8 cellular contexts compared by ENCODE assay signal in genomic region chr7:155804897-155805825, GRCh38. TPM values are rescaled to one million over a fixed set of nuclear protein-coding genes. Genes with fewer than 3 reads are reported as not detected.
DNase-seq lines count a peak whose midpoint lies in the region; ATAC-seq, FAIRE-seq and TF ChIP-seq lines count a peak whose summit lies in the region.

No MANE protein-coding gene starts in this region.

- no peaks in the 10 kb centered on the region for H3K79me2 ChIP-seq in endothelial cell of umbilical vein (ENCODE audit: control insufficient read depth, insufficient read depth, low read length)

- peak; percentile 72 for FAIRE-seq in endothelial cell of umbilical vein (lab: Jason Lieb, UNC)

- H3K4me2 ChIP-seq in endothelial cell of umbilical vein (ENCODE audit: insufficient read depth, low read length): peak overlapping the region; percentile 79

- BruUV-seq in endothelial cell of umbilical vein (replicated peaks; lab: Mats Ljungman, UMichigan): no TSS peak

- H3K4me1 ChIP-seq in endothelial cell of umbilical vein (ENCODE audit: control insufficient read depth, extremely low read depth, insufficient read depth, low read length) (peaks cover 29% of the 10 kb centered on the region), stomach (peaks cover 60 to 76% (median 71%) of the 10 kb centered on the region in 4 donors)

- H3K27me3 ChIP-seq in endothelial cell of umbilical vein (ENCODE audit: control insufficient read depth in 2 of 2, insufficient read depth in 2 of 2, low read length in 2 of 2) (peaks cover 14 to 58% of the 10 kb centered on the region in 2 experiments), stomach (peaks cover 33 to 100% (median 75%) of the 10 kb centered on the region in 3 donors)

- ATAC-seq in GM21825 (IDR thresholded peaks at IDR 0.05; ENCODE audit: unreplicated experiment) (peak; percentile 42), naive B cell (ENCODE audit: low read depth in 2 of 2) (peak; percentile 64 to 74), HG03342 (IDR thresholded peaks at IDR 0.05; ENCODE audit: unreplicated experiment) (no peak)

- TF ChIP-seq POLR2A in endothelial cell of umbilical vein (IDR thresholded peaks at IDR 0.05; ENCODE audit: low read depth, low read length) (no peak), stomach (IDR thresholded peaks at IDR 0.05) (no peak)

- H3K9me3 Mint-ChIP-seq in naive B cell: no peaks in the 10 kb centered on the region

- H3K4me3 ChIP-seq in endothelial cell of umbilical vein (replicated peaks in 1 of 3; ENCODE audit: insufficient read depth in 1 of 3, low read depth in 1 of 3, low read length in 3 of 3) (peak overlapping the region; percentile 12 to 56 (median 31)), stomach (peak overlapping the region; percentile 24 to 46 (median 37))

- POLR2A ChIA-PET in endothelial cell of umbilical vein (lab: Charles Lee): no interaction called here

- H3K27ac ChIP-seq in endothelial cell of umbilical vein (ENCODE audit: insufficient read depth, low read depth, low read length): no peak overlapping the region
- H3K27ac ChIP-seq in stomach: peak overlapping the region in 4 of 5 donors; percentile 1 to 74 (median 28)

- H3K9me1 ChIP-seq in endothelial cell of umbilical vein (replicated peaks; ENCODE audit: control insufficient read depth, extremely low read depth, insufficient read depth, low read length): no peaks in the 10 kb centered on the region

- H2AFZ ChIP-seq in endothelial cell of umbilical vein (ENCODE audit: low read depth, low read length): peak overlapping the region; percentile 81

- peak overlapping the region; percentile 58 to 90 (median 86) for H3K4me3 Mint-ChIP-seq in naive B cell

- no peak overlapping the region for H3K27ac Mint-ChIP-seq in naive B cell

- no peaks in the 10 kb centered on the region for H4K20me1 ChIP-seq in endothelial cell of umbilical vein (replicated peaks; ENCODE audit: control insufficient read depth, extremely low read depth, insufficient read depth, low read length)

- TF ChIP-seq EP300 in stomach (IDR thresholded peaks at IDR 0.05): no peak

- peak; percentile 50 to 80 for TF ChIP-seq CTCF in endothelial cell of umbilical vein (IDR thresholded peaks at IDR 0.05; ENCODE audit: extremely low read depth in 1 of 2, insufficient read depth in 1 of 2, low read depth in 1 of 2, low read length in 2 of 2)
- peak in 4 of 7 experiments; percentile 2 to 64 (median 23) for TF ChIP-seq CTCF in stomach (IDR thresholded peaks at IDR 0.05)

- intact Hi-C loops in endothelial cell of umbilical vein (cut with micrococcal nuclease): loop anchor here (1.0 to 10.0 kb wide), 7 partner anchors 82 to 1087 kb away; partner anchors contain the start of genes LMBR1 and RNF32
- intact Hi-C loops in stomach (cut with DNase I; ENCODE audit: low total_unique reads): no loop called here

- H3K9ac ChIP-seq in endothelial cell of umbilical vein (replicated peaks; ENCODE audit: extremely low read depth, insufficient read depth, low read length): no peak overlapping the region

- H3K9me3 ChIP-seq in endothelial cell of umbilical vein (replicated peaks; ENCODE audit: control insufficient read depth, insufficient read depth, low read length) (no peaks in the 10 kb centered on the region), stomach (no peaks in the 10 kb centered on the region)

- H3K36me3 Mint-ChIP-seq in naive B cell: no peaks in the 10 kb centered on the region

- H3K27me3 Mint-ChIP-seq in naive B cell: peaks cover 41 to 56% (median 56%) of the 10 kb centered on the region in 3 donors

- 9 to 39% (median 16%) methylated on average over 40 to 91 of the region's 91 CpGs for WGBS in stomach, 5 donors

- H3K4me1 Mint-ChIP-seq in naive B cell: peaks cover 11 to 36% (median 35%) of the 10 kb centered on the region in 3 donors

- dilution Hi-C loops in endothelial cell of umbilical vein (cut with MboI; ENCODE audit: extremely low pct_ligation_motif_present, low sequenced_read_pairs): no loop called here

- CTCF ChIA-PET in endothelial cell of umbilical vein (lab: Charles Lee): interaction anchor here (1.0 to 1.2 kb wide), 7 partner anchors 10 to 974 kb away, joined by 3 to 4 read pairs (median 3); no protein-coding TSS in a partner anchor

- H3K36me3 ChIP-seq in endothelial cell of umbilical vein (ENCODE audit: control insufficient read depth in 2 of 2, extremely low read depth in 1 of 2, insufficient read depth in 2 of 2, low read length in 2 of 2) (no peaks in the 10 kb centered on the region), stomach (no peaks in the 10 kb centered on the region)

- DNase-seq in D341Med (ENCODE audit: low spot score) (peak; percentile 95), NCI-H1694 treated with DMSO at 0.1 percent for 48 hours (lab: John Stamatoyannopoulos, UW) (peak; percentile 39), endothelial cell of umbilical vein (ENCODE audit: low read depth, low spot score) (peak; percentile 69), naive B cell (peak; percentile 46), stomach (peak; percentile 68)
- peak; percentile 15 for DNase-seq in activated CD8-positive, alpha-beta memory T cell treated with anti-CD3 and anti-CD28 coated beads, Interleukin-2, amount 50 U/mL, for 24 hours (ENCODE audit: extremely low read depth)

TF ChIP-seq in endothelial cell of umbilical vein, 7 proteins besides CTCF, POLR2A, EP300 and RAD21:
- TF ChIP-seq FOS (IDR thresholded peaks at IDR 0.05; ENCODE audit: borderline replicate concordance, insufficient read depth, low read length) (no peak), GATA2 (IDR thresholded peaks at IDR 0.05; ENCODE audit: insufficient read depth, insufficient read length, low read depth, low read length) (no peak), POLR2AphosphoS5 (IDR thresholded peaks at IDR 0.05; ENCODE audit: insufficient read depth, low read depth, low read length) (no peak), JUN (IDR thresholded peaks at IDR 0.05; ENCODE audit: borderline replicate concordance, insufficient read depth, insufficient read length, low read depth) (no peak), EZH2 (IDR thresholded peaks at IDR 0.05; ENCODE audit: borderline replicate concordance, low read depth, low read length, severe bottlenecking) (no peak)

RNA-seq across cellular contexts. Expression of gene SHH, which starts 7.1 kb away (rescaled TPM):
- total RNA-seq in endothelial cell of umbilical vein (0.18 TPM in 1 of 2 replicates, not detected in the other), stomach (10 to 100 TPM in 1 of 5 donors, 1 to 10 TPM in 1, under 1 TPM in 3; 0.29 to 11.0 (median 0.89) TPM)
- polyA plus RNA-seq in endothelial cell of umbilical vein (not detected in 2 replicates), naive B cell (ENCODE audit: low read depth in 6 of 6) (under 1 TPM in 1 of 6 donors, not detected in 5; 0.17 TPM), stomach (1 to 10 TPM; 1.9 to 3.5 (median 2.3) TPM)
- 0.01 and 0.07 TPM in 2 replicates for polyA plus RNA-seq in endothelial cell of umbilical vein (2011; cell fraction: cytosol; rRNA removed)
- 0.05 and 0.06 TPM in 2 replicates for polyA plus RNA-seq in endothelial cell of umbilical vein (2011; cell fraction: nucleus; rRNA removed)
- not detected in 2 replicates for polyA plus RNA-seq in endothelial cell of umbilical vein (2012)
- not detected in 2 replicates for polyA minus RNA-seq in endothelial cell of umbilical vein
- polyA minus RNA-seq in endothelial cell of umbilical vein (2011; cell fraction: cytosol; rRNA and poly(A)+ RNA removed): not detected
- not detected in 2 replicates for polyA minus RNA-seq in endothelial cell of umbilical vein (2011; cell fraction: nucleus; rRNA and poly(A)+ RNA removed)

Comparison
In these comparisons a context has a peak if more than half of its experiments do, and no peak if none do; other contexts are left out.
1. DNase-seq: peak in every context shown above with its lines; median percentile 95 in D341Med; 69 in endothelial cell of umbilical vein; 68 in stomach; 46 in naive B cell; 39 in NCI-H1694 treated with DMSO at 0.1 percent for 48 hours; 15 in activated CD8-positive, alpha-beta memory T cell treated with anti-CD3 and anti-CD28 coated beads, Interleukin-2, amount 50 U/mL, for 24 hours.